In the genomic region with DNA sequence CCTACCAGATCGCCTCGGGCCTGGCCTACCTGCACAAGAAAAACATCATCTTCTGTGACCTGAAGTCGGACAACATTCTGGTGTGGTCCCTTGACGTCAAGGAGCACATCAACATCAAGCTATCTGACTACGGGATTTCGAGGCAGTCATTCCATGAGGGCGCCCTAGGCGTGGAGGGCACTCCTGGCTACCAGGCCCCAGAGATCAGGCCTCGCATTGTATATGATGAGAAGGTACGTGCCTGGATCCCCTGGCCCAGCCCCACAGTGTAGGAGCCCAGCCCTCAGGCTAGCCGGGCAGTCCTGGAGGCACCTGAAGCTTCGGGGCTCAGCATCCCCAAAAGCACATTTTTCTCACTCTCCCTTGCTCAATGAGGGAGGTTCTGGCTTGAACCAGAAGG, we compare ENCODE assay signal across 13 cellular contexts.
"Had no signal": no experiment of that assay in that cellular context is flagged by ENCODE, and none has a peak within 500 bp of the region (broad histone marks: within the 10 kb centered on the region; RNA-seq: fewer than 3 reads in every experiment).

No MANE protein-coding gene starts in this region.

- H3K27me3 ChIP-seq: right lobe of liver, tibial nerve had no signal

- H3K4me3 ChIP-seq: left ventricle myocardium inferior, prostate gland, right lobe of liver, tibial nerve had no signal

- H3K27ac ChIP-seq: left ventricle myocardium inferior, prostate gland, right lobe of liver, tibial nerve had no signal

- H3K9me3 ChIP-seq: left ventricle myocardium inferior, prostate gland, right lobe of liver, tibial nerve had no signal

- ATAC-seq: natural killer cell treated with Interleukin-12 subunit alpha and Interleukin-12 subunit beta and Interleukin-15 and Interleukin-18, amount 100 ng/mL, for 72 hours; right lobe of liver; Right ventricle myocardium inferior; stimulated activated effector memory CD8-positive, alpha-beta T cell treated with anti-CD3 and anti-CD28 coated beads, Interleukin-12 subunit alpha, Interleukin-12 subunit beta, amount 100 ng/mL, for 72 hours had no signal

- H3K4me1 ChIP-seq: prostate gland, right lobe of liver had no signal

- DNase-seq: activated CD4-positive, alpha-beta T cell treated with anti-CD3 and anti-CD28 coated beads for 1 hour; activated naive CD4-positive, alpha-beta T cell treated with anti-CD3 and anti-CD28 coated beads, Interleukin-2, amount 50 U/mL, for 16 hours; erythroblast; left ventricle myocardium inferior; mesenchymal stem cell; nucleus accumbens; right lobe of liver; stimulated activated CD4-positive, alpha-beta T cell treated with anti-CD3 and anti-CD28 coated beads, Interleukin-1b, Interleukin-23, amount 100 ng/mL, for 48 hours had no signal
